20 cellular contexts compared by ENCODE assay signal in genomic region chr1:43506233-43506632, GRCh38.
"Had no signal": no experiment of that assay in that cellular context is flagged by ENCODE, and none has a peak within 500 bp of the region (broad histone marks: within the 10 kb centered on the region; RNA-seq: fewer than 3 reads in every experiment).

No MANE protein-coding gene starts in this region.

- H3K4me1 ChIP-seq: adrenal gland, ascending aorta, gastrocnemius medialis, heart left ventricle, prostate gland, tibial artery had no signal

- H3K9me3 ChIP-seq: adrenal gland, ascending aorta, gastrocnemius medialis, heart left ventricle, prostate gland, tibial artery had no signal

- H3K27ac ChIP-seq: adrenal gland, ascending aorta, brain microvascular endothelial cell, gastrocnemius medialis, heart left ventricle, prostate gland, skin epidermis, tibial artery had no signal

- H3K36me3 ChIP-seq: adrenal gland, ascending aorta, brain microvascular endothelial cell, gastrocnemius medialis, heart left ventricle, prostate gland, tibial artery had no signal

- H3K27me3 ChIP-seq: adrenal gland, ascending aorta, brain microvascular endothelial cell, gastrocnemius medialis, heart left ventricle had no signal

- H3K4me3 ChIP-seq: adrenal gland, ascending aorta, gastrocnemius medialis, heart left ventricle, prostate gland, skin epidermis, tibial artery had no signal

- ATAC-seq: esophagus mucosa; gastrocnemius medialis; heart left ventricle; left lobe of liver; natural killer cell; right cardiac atrium; stimulated activated naive CD8-positive, alpha-beta T cell treated with anti-CD3 and anti-CD28 coated beads, Interleukin-15, amount 100 ng/mL, for 72 hours; WTC11 had no signal

- DNase-seq: activated T-cell treated with anti-CD3 and anti-CD28 coated beads, Interleukin-2, amount 50 U/mL, for 1 hour; brain microvascular endothelial cell; central memory CD4-positive, alpha-beta T cell; dermis blood vessel endothelial cell; effector CD8-positive, alpha-beta T cell; gastrocnemius medialis; natural killer cell; right cardiac atrium; stimulated activated CD4-positive, alpha-beta T cell treated with anti-CD3 and anti-CD28 coated beads, Interleukin-1b, Interleukin-23, amount 100 ng/mL, for 48 hours; stimulated activated naive CD8-positive, alpha-beta T cell treated with anti-CD3 and anti-CD28 coated beads, Interleukin-15, amount 100 ng/mL, for 72 hours; T-helper 9 cell; tibial artery had no signal
